Comparison of ENCODE assay signal across 13 cellular contexts in the genomic region with DNA sequence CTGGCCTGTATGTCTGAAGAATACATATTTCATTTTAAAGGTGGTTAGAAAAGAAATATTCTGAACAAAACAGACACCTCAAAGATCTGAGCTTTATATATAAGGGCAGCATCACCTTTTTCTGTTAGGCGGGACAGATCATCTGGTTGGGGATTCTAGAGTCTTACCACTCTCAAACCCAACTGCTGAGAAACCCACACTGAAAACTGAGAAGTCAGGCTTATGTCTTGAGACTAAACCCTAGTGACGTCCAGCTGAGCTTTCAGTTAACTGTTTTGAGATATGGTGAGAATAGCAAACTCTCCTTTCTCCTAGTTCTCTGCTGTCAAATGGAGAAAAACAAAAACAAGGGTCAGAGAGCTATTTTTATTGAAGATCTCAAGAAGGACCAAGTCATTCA.
DNase-seq lines count a peak whose midpoint lies in the region; ATAC-seq lines count a peak whose summit lies in the region.
"Had no signal": no experiment of that assay in that cellular context is flagged by ENCODE, and none has a peak within 500 bp of the region (broad histone marks: within the 10 kb centered on the region; RNA-seq: fewer than 3 reads in every experiment).

No MANE protein-coding gene starts in this region.

- H3K4me1 Mint-ChIP-seq in activated CD8-positive, alpha-beta memory T cell treated with anti-CD3 and anti-CD28 coated beads, Interleukin-2, amount 10 ng/mL, durations not matched to agents 7 days and 5 days: peaks cover 67% of the 10 kb centered on the region
- peaks cover 71% of the 10 kb centered on the region for H3K4me1 Mint-ChIP-seq in activated CD4-positive, alpha-beta memory T cell treated with anti-CD3 and anti-CD28 coated beads, Interleukin-2, amount 10 ng/mL, durations not matched to agents 7 days and 5 days

- peak overlapping the region; percentile 62 for H3K27ac Mint-ChIP-seq in activated CD8-positive, alpha-beta memory T cell treated with anti-CD3 and anti-CD28 coated beads, Interleukin-2, amount 10 ng/mL, durations not matched to agents 7 days and 5 days
- peak overlapping the region; percentile 75 for H3K27ac Mint-ChIP-seq in activated CD4-positive, alpha-beta memory T cell treated with anti-CD3 and anti-CD28 coated beads, Interleukin-2, amount 10 ng/mL, durations not matched to agents 7 days and 5 days

- no peaks in the 10 kb centered on the region for H3K27me3 Mint-ChIP-seq in activated CD8-positive, alpha-beta memory T cell treated with anti-CD3 and anti-CD28 coated beads, Interleukin-2, amount 10 ng/mL, durations not matched to agents 7 days and 5 days
- no peaks in the 10 kb centered on the region for H3K27me3 Mint-ChIP-seq in activated CD4-positive, alpha-beta memory T cell treated with anti-CD3 and anti-CD28 coated beads, Interleukin-2, amount 10 ng/mL, durations not matched to agents 7 days and 5 days

- no peak for ATAC-seq in activated CD8-positive, alpha-beta memory T cell treated with anti-CD3 and anti-CD28 coated beads, Interleukin-2, amount 10 ng/mL, durations not matched to agents 7 days and 5 days
- ATAC-seq in HG02623 (IDR thresholded peaks at IDR 0.05; ENCODE audit: unreplicated experiment) (peak; percentile 38), GM19455 (IDR thresholded peaks at IDR 0.05; ENCODE audit: unreplicated experiment) (no peak)
- ATAC-seq in stimulated activated naive CD8-positive, alpha-beta T cell treated with anti-CD3 and anti-CD28 coated beads, Interleukin-15, Interleukin-2, amounts not matched to agents 100 U/mL and 50 U/mL, for 24 hours: peak; percentile 25

- H3K4me3 Mint-ChIP-seq in activated CD8-positive, alpha-beta memory T cell treated with anti-CD3 and anti-CD28 coated beads, Interleukin-2, amount 10 ng/mL, durations not matched to agents 7 days and 5 days: no peak overlapping the region
- H3K4me3 Mint-ChIP-seq in activated CD4-positive, alpha-beta memory T cell treated with anti-CD3 and anti-CD28 coated beads, Interleukin-2, amount 10 ng/mL, durations not matched to agents 7 days and 5 days: no peak overlapping the region

- peaks cover 5% of the 10 kb centered on the region for H3K36me3 Mint-ChIP-seq in activated CD8-positive, alpha-beta memory T cell treated with anti-CD3 and anti-CD28 coated beads, Interleukin-2, amount 10 ng/mL, durations not matched to agents 7 days and 5 days
- no peaks in the 10 kb centered on the region for H3K36me3 Mint-ChIP-seq in activated CD4-positive, alpha-beta memory T cell treated with anti-CD3 and anti-CD28 coated beads, Interleukin-2, amount 10 ng/mL, durations not matched to agents 7 days and 5 days (ENCODE audit: low read depth)

- H3K9me3 Mint-ChIP-seq in activated CD8-positive, alpha-beta memory T cell treated with anti-CD3 and anti-CD28 coated beads, Interleukin-2, amount 10 ng/mL, durations not matched to agents 7 days and 5 days (ENCODE audit: low read depth): peaks cover 3% of the 10 kb centered on the region
- no peaks in the 10 kb centered on the region for H3K9me3 Mint-ChIP-seq in activated CD4-positive, alpha-beta memory T cell treated with anti-CD3 and anti-CD28 coated beads, Interleukin-2, amount 10 ng/mL, durations not matched to agents 7 days and 5 days

- POLR2A ChIA-PET in activated CD4-positive, alpha-beta memory T cell treated with anti-CD3 and anti-CD28 coated beads, Interleukin-2, amount 10 ng/mL, durations not matched to agents 7 days and 5 days (lab: Charles Lee): interaction anchor here (1.0 to 1.6 kb wide), 4 partner anchors 12 to 146 kb away, joined by 3 to 5 read pairs (median 4); no protein-coding TSS in a partner anchor

- no peak for DNase-seq in activated CD8-positive, alpha-beta memory T cell treated with anti-CD3 and anti-CD28 coated beads, Interleukin-2, amount 10 ng/mL, durations not matched to agents 7 days and 5 days
- DNase-seq in activated CD8-positive, alpha-beta memory T cell treated with anti-CD3 and anti-CD28 coated beads, Interleukin-2, amount 50 U/mL, for 48 hours: no peak
- DNase-seq in activated CD4-positive, alpha-beta memory T cell treated with anti-CD3 and anti-CD28 coated beads, Interleukin-2, amount 10 ng/mL, durations not matched to agents 7 days and 5 days: no peak
- DNase-seq in stimulated activated naive CD8-positive, alpha-beta T cell treated with anti-CD3 and anti-CD28 coated beads, Interleukin-15, Interleukin-2, amounts not matched to agents 100 U/mL and 50 U/mL, for 24 hours: no peak
- no peak for DNase-seq in NOMO-1 (lab: John Stamatoyannopoulos, UW; ENCODE audit: unreplicated experiment in 2 of 2)
- DNase-seq in T1000 (lab: John Stamatoyannopoulos, UW): no peak
- DNase-seq: activated effector memory CD4-positive, alpha-beta T cell treated with Interleukin-2 at 50 U/mL for 16 hours; Calu3; GM23248; islet precursor cell; NCI-H2171 had no signal

- CTCF ChIA-PET in activated CD8-positive, alpha-beta memory T cell treated with anti-CD3 and anti-CD28 coated beads, Interleukin-2, amount 10 ng/mL, durations not matched to agents 7 days and 5 days (lab: Charles Lee): interaction anchor here (0.9 to 1.5 kb wide), 5 partner anchors 211 to 280 kb away, joined by 3 to 11 read pairs (median 3); no protein-coding TSS in a partner anchor
- CTCF ChIA-PET in activated CD4-positive, alpha-beta memory T cell treated with anti-CD3 and anti-CD28 coated beads, Interleukin-2, amount 10 ng/mL, durations not matched to agents 7 days and 5 days (lab: Charles Lee): interaction anchor here (0.8 to 1.8 kb wide), 4 partner anchors 52 to 280 kb away, joined by 3 to 9 read pairs (median 3); no protein-coding TSS in a partner anchor

Comparison
In these comparisons a context has a peak if more than half of its experiments do, and no peak if none do; other contexts are left out.
1. ATAC-seq: peak in HG02623 (single experiment) and stimulated activated naive CD8-positive, alpha-beta T cell treated with anti-CD3 and anti-CD28 coated beads, Interleukin-15, Interleukin-2, amounts not matched to agents 100 U/mL and 50 U/mL, for 24 hours (single experiment); none in activated CD8-positive, alpha-beta memory T cell treated with anti-CD3 and anti-CD28 coated beads, Interleukin-2, amount 10 ng/mL, durations not matched to agents 7 days and 5 days (single experiment) and GM19455 (single experiment).